Comparison of ENCODE assay signal across 1 cellular context in genomic region chr15:55407949-55408766, GRCh38.
A peak's percentile ranks its signal among the peaks of the same experiment; 100 is the strongest.
TF ChIP-seq lines count a peak whose summit lies in the region.

Gene CCPG1, minus strand, starts transcription at chr15:55408359. Its CDS starts 18,935 bp downstream, at chr15:55389424.
Gene PIERCE2, plus strand, starts transcription at chr15:55408495. Its CDS starts 274 bp downstream, at chr15:55408769.

TF ChIP-seq in HepG2, 621 proteins besides CTCF, POLR2A, EP300 and RAD21 (continued from another document and continues in another):
- TF ChIP-seq, protein P1, sequence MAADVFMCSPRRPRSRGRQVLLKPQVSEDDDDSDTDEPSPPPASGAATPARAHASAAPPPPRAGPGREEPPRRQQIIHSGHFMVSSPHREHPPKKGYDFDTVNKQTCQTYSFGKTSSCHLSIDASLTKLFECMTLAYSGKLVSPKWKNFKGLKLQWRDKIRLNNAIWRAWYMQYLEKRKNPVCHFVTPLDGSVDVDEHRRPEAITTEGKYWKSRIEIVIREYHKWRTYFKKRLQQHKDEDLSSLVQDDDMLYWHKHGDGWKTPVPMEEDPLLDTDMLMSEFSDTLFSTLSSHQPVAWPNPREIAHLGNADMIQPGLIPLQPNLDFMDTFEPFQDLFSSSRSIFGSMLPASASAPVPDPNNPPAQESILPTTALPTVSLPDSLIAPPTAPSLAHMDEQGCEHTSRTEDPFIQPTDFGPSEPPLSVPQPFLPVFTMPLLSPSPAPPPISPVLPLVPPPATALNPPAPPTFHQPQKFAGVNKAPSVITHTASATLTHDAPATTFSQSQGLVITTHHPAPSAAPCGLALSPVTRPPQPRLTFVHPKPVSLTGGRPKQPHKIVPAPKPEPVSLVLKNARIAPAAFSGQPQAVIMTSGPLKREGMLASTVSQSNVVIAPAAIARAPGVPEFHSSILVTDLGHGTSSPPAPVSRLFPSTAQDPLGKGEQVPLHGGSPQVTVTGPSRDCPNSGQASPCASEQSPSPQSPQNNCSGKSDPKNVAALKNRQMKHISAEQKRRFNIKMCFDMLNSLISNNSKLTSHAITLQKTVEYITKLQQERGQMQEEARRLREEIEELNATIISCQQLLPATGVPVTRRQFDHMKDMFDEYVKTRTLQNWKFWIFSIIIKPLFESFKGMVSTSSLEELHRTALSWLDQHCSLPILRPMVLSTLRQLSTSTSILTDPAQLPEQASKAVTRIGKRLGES (CRISPR knock-in tag; IDR thresholded peaks at IDR 0.05; ENCODE audit: borderline replicate concordance), result no peak
- TF ChIP-seq ZBTB4 (CRISPR knock-in tag; IDR thresholded peaks at IDR 0.05; ENCODE audit: borderline replicate concordance) (no peak), ARID2 (CRISPR knock-in tag; IDR thresholded peaks at IDR 0.05; ENCODE audit: borderline replicate concordance) (no peak), ATRX (CRISPR knock-in tag; IDR thresholded peaks at IDR 0.05; ENCODE audit: borderline replicate concordance) (no peak), CENPT (CRISPR knock-in tag; IDR thresholded peaks at IDR 0.05; ENCODE audit: low read depth) (no peak), ZKSCAN1 (IDR thresholded peaks at IDR 0.05; ENCODE audit: low read length) (no peak), GZF1 (CRISPR knock-in tag; IDR thresholded peaks at IDR 0.05) (no peak), ZFAT (CRISPR knock-in tag; conservative IDR thresholded peaks at IDR 0.05) (no peak), ZFP41 (CRISPR knock-in tag; IDR thresholded peaks at IDR 0.05; ENCODE audit: borderline replicate concordance) (no peak; the same call in 1 of the 2 replicates), GLI4 (CRISPR knock-in tag; IDR thresholded peaks at IDR 0.05; ENCODE audit: borderline replicate concordance) (peak; percentile 80; the same call in 1 of the 2 replicates), ZNF770 (CRISPR knock-in tag; IDR thresholded peaks at IDR 0.05) (peak; percentile 50; the same call in 1 of the 2 replicates), RBM39 (IDR thresholded peaks at IDR 0.05; ENCODE audit: low read depth, low read length, poor library complexity, severe bottlenecking) (peak; percentile 95), LRRFIP1 (CRISPR knock-in tag; conservative IDR thresholded peaks at IDR 0.05) (no peak), FOXP4 (CRISPR knock-in tag; IDR thresholded peaks at IDR 0.05) (peak; percentile 46), ZNF512 (CRISPR knock-in tag; IDR thresholded peaks at IDR 0.05) (peak; percentile 82; the same call in 1 of the 2 replicates), ZNF740 (CRISPR knock-in tag; IDR thresholded peaks at IDR 0.05) (no peak), ZNF251 (CRISPR knock-in tag; IDR thresholded peaks at IDR 0.05) (no peak), ZNF577 (CRISPR knock-in tag; IDR thresholded peaks at IDR 0.05; ENCODE audit: borderline replicate concordance, low read depth) (no peak), ZNF20 (CRISPR knock-in tag; IDR thresholded peaks at IDR 0.05) (no peak), STAG1 (CRISPR knock-in tag; IDR thresholded peaks at IDR 0.05) (no peak; the same call in 1 of the 2 replicates), HNRNPK (IDR thresholded peaks at IDR 0.05; ENCODE audit: low read depth, low read length, poor library complexity, severe bottlenecking) (no peak), FOXA1 (IDR thresholded peaks at IDR 0.05) (no peak), FOXA1 (CRISPR knock-in tag; IDR thresholded peaks at IDR 0.05) (no peak), TRIM24 (CRISPR knock-in tag; IDR thresholded peaks at IDR 0.05) (no peak), NFIB (CRISPR knock-in tag; IDR thresholded peaks at IDR 0.05; ENCODE audit: borderline replicate concordance) (no peak), NCOR1 (IDR thresholded peaks at IDR 0.05; ENCODE audit: borderline replicate concordance, low read length) (no peak), PPARG (CRISPR knock-in tag; conservative IDR thresholded peaks at IDR 0.05) (no peak), PHF8 (CRISPR knock-in tag; IDR thresholded peaks at IDR 0.05) (peak; percentile 89), ZNF841 (CRISPR knock-in tag; IDR thresholded peaks at IDR 0.05; ENCODE audit: borderline replicate concordance) (no peak), ZNF382 (CRISPR knock-in tag; IDR thresholded peaks at IDR 0.05; ENCODE audit: borderline replicate concordance) (no peak)
- TF ChIP-seq, protein P2, sequence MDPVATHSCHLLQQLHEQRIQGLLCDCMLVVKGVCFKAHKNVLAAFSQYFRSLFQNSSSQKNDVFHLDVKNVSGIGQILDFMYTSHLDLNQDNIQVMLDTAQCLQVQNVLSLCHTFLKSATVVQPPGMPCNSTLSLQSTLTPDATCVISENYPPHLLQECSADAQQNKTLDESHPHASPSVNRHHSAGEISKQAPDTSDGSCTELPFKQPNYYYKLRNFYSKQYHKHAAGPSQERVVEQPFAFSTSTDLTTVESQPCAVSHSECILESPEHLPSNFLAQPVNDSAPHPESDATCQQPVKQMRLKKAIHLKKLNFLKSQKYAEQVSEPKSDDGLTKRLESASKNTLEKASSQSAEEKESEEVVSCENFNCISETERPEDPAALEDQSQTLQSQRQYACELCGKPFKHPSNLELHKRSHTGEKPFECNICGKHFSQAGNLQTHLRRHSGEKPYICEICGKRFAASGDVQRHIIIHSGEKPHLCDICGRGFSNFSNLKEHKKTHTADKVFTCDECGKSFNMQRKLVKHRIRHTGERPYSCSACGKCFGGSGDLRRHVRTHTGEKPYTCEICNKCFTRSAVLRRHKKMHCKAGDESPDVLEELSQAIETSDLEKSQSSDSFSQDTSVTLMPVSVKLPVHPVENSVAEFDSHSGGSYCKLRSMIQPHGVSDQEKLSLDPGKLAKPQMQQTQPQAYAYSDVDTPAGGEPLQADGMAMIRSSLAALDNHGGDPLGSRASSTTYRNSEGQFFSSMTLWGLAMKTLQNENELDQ (CRISPR knock-in tag; IDR thresholded peaks at IDR 0.05; ENCODE audit: borderline replicate concordance), result no peak
- TF ChIP-seq, protein P3, sequence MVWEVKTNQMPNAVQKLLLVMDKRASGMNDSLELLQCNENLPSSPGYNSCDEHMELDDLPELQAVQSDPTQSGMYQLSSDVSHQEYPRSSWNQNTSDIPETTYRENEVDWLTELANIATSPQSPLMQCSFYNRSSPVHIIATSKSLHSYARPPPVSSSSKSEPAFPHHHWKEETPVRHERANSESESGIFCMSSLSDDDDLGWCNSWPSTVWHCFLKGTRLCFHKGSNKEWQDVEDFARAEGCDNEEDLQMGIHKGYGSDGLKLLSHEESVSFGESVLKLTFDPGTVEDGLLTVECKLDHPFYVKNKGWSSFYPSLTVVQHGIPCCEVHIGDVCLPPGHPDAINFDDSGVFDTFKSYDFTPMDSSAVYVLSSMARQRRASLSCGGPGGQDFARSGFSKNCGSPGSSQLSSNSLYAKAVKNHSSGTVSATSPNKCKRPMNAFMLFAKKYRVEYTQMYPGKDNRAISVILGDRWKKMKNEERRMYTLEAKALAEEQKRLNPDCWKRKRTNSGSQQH (CRISPR knock-in tag; IDR thresholded peaks at IDR 0.05; ENCODE audit: low read depth), result no peak; the same call in 1 of the 2 replicates
- TF ChIP-seq, protein P4, sequence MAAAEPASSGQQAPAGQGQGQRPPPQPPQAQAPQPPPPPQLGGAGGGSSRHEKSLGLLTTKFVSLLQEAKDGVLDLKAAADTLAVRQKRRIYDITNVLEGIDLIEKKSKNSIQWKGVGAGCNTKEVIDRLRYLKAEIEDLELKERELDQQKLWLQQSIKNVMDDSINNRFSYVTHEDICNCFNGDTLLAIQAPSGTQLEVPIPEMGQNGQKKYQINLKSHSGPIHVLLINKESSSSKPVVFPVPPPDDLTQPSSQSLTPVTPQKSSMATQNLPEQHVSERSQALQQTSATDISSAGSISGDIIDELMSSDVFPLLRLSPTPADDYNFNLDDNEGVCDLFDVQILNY (CRISPR knock-in tag; conservative IDR thresholded peaks at IDR 0.05), result no peak
